In genomic region chr14:88386395-88386794, GRCh38 we compare ENCODE assay signal across 8 cellular contexts. TPM values are rescaled to one million over a fixed set of nuclear protein-coding genes. Genes with fewer than 3 reads are reported as not detected.
DNase-seq lines count a peak whose midpoint lies in the region; TF ChIP-seq lines count a peak whose summit lies in the region.

No MANE protein-coding gene starts in this region.

- H3K4me3 ChIP-seq in thyroid gland (replicated peaks in 1 of 3), result peak overlapping the region in 1 of 3 donors; percentile 52

- peaks cover 9% of the 10 kb centered on the region for H3K4me1 Mint-ChIP-seq in activated naive CD4-positive, alpha-beta T cell treated with anti-CD3 and anti-CD28 coated beads for 36 hours (ENCODE audit: low read depth)
- H3K4me1 Mint-ChIP-seq in activated naive CD8-positive, alpha-beta T cell (ENCODE audit: low read depth), result peaks cover 20% of the 10 kb centered on the region

- H3K27me3 ChIP-seq in thyroid gland, result no peaks in the 10 kb centered on the region

- no peak for TF ChIP-seq POLR2A in thyroid gland (IDR thresholded peaks at IDR 0.05)

- no peaks in the 10 kb centered on the region for H3K9me3 ChIP-seq in thyroid gland

- H3K9me3 Mint-ChIP-seq in activated naive CD4-positive, alpha-beta T cell treated with anti-CD3 and anti-CD28 coated beads for 36 hours, result no peaks in the 10 kb centered on the region
- no peaks in the 10 kb centered on the region for H3K9me3 Mint-ChIP-seq in activated naive CD8-positive, alpha-beta T cell (ENCODE audit: low read depth)

- H3K36me3 Mint-ChIP-seq in activated naive CD4-positive, alpha-beta T cell treated with anti-CD3 and anti-CD28 coated beads for 36 hours (ENCODE audit: low read depth), result no peaks in the 10 kb centered on the region
- no peaks in the 10 kb centered on the region for H3K36me3 Mint-ChIP-seq in activated naive CD8-positive, alpha-beta T cell

- H3K27me3 Mint-ChIP-seq in activated naive CD4-positive, alpha-beta T cell treated with anti-CD3 and anti-CD28 coated beads for 36 hours (ENCODE audit: low read depth), result no peaks in the 10 kb centered on the region
- H3K27me3 Mint-ChIP-seq in activated naive CD8-positive, alpha-beta T cell, result no peaks in the 10 kb centered on the region

- peak overlapping the region in 2 of 3 donors; percentile 85 to 87 for H3K27ac ChIP-seq in thyroid gland

- CTCF ChIA-PET in activated naive CD4-positive, alpha-beta T cell treated with anti-CD3 and anti-CD28 coated beads for 36 hours (lab: Charles Lee), result no interaction called here

- no peak for DNase-seq in activated naive CD4-positive, alpha-beta T cell treated with anti-CD3 and anti-CD28 coated beads for 36 hours
- no peak for DNase-seq in activated naive CD4-positive, alpha-beta T cell (lab: John Stamatoyannopoulos, UW)
- peak; percentile 9 for DNase-seq in left kidney (ENCODE audit: low read depth, low spot score)
- DNase-seq in thyroid gland, result no peak
- no peak for DNase-seq in stimulated activated naive CD4-positive, alpha-beta T cell (lab: John Stamatoyannopoulos, UW)
- no peak for DNase-seq in iPS-NIHi7 (ENCODE audit: extremely low spot score)
- no peak for DNase-seq in GDM1 (lab: John Stamatoyannopoulos, UW)

- 56 to 63% methylated on average over 6 of the region's 6 CpGs for WGBS in thyroid gland, 2 donors

- TF ChIP-seq CTCF in thyroid gland (IDR thresholded peaks at IDR 0.05), result no peak

- intact Hi-C loops in activated naive CD4-positive, alpha-beta T cell treated with anti-CD3 and anti-CD28 coated beads for 36 hours (cut with micrococcal nuclease), result loop anchor here (5.0 to 10.0 kb wide), 3 partner anchors 176 to 432 kb away; partner anchors contain the start of genes GALC and ZC3H14
- intact Hi-C loops in thyroid gland (cut with DNase I), result loop anchor here (10.0 kb wide), 1 partner anchor 168 kb away; the partner anchor contains the start of gene PTPN21

- H3K4me3 Mint-ChIP-seq in activated naive CD4-positive, alpha-beta T cell treated with anti-CD3 and anti-CD28 coated beads for 36 hours, result peak overlapping the region; percentile 93
- peak overlapping the region; percentile 94 for H3K4me3 Mint-ChIP-seq in activated naive CD8-positive, alpha-beta T cell

- no peak overlapping the region for H3K27ac Mint-ChIP-seq in activated naive CD4-positive, alpha-beta T cell treated with anti-CD3 and anti-CD28 coated beads for 36 hours
- no peak overlapping the region for H3K27ac Mint-ChIP-seq in activated naive CD8-positive, alpha-beta T cell

- H3K36me3 ChIP-seq in thyroid gland, result no peaks in the 10 kb centered on the region

- H3K4me1 ChIP-seq in thyroid gland, result peaks cover 17 to 23% of the 10 kb centered on the region in 2 donors

RNA-seq across cellular contexts. Expression of gene SPATA7, which starts 0.9 kb away (rescaled TPM):
- 1 to 10 TPM; 3.3 to 3.5 TPM for total RNA-seq in activated naive CD4-positive, alpha-beta T cell treated with anti-CD3 and anti-CD28 coated beads for 36 hours
- 10 to 100 TPM; 51.0 to 57.6 (median 52.2) TPM for total RNA-seq in thyroid gland

Comparison
In these comparisons a context has a peak if more than half of its experiments do, and no peak if none do; other contexts are left out.
1. RNA of gene SPATA7, which starts 0.9 kb away (total RNA-seq): 51.0 to 57.6 TPM in thyroid gland; 3.3 to 3.5 TPM in activated naive CD4-positive, alpha-beta T cell treated with anti-CD3 and anti-CD28 coated beads for 36 hours; every median in the first group is over 10 times any median in the second.